ENCODE assay signal across 8 cellular contexts in the genomic region with DNA sequence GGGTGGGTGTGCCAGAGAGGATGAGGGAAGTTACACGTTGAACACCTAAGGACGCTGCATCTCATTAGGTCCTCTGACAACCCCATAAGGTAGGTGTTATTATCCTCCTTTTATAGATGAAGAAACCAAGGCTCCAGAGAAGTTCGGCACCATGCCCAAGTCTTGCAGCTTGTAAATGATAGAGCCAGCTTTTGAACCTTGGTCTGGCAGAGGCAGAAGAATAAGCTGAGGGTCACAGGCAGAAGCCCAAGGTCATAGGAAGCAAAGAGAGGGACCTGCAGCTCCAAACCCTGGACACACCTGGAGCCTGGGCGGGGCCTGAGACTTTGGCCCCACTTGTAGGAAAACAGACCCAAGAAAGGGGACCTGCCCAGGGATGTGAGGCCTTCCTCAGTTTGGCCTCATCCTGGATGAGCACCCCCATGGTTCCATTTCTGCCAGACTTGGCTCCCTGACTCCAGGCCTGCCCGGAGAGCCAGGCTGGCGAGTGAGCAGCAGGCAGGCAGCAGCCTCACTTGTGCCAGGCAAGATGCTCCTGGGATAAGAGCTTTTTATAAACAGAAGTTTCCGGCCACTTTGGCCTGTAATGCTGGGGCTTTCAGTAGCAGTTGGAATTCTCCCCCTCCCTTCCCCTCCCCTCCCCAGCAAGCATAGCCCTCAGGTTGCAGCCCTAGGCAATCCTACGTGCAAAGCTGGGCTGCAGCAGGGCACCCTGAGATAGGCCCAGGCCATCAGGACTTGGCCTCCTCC. TPM values are rescaled to one million over a fixed set of nuclear protein-coding genes. Genes with fewer than 3 reads are reported as not detected.
A peak's percentile ranks its signal among the peaks of the same experiment; 100 is the strongest.
DNase-seq lines count a peak whose midpoint lies in the region; ATAC-seq and TF ChIP-seq lines count a peak whose summit lies in the region.

No MANE protein-coding gene starts in this region.

- H3K4me3 ChIP-seq in Caco-2 (ENCODE audit: low read depth, low read length) (peak overlapping the region; percentile 72), LNCaP clone FGC (ENCODE audit: low read depth, low read length) (peak overlapping the region; percentile 58)

- H3K36me3 Mint-ChIP-seq in Caco-2 (ENCODE audit: insufficient read depth, unreplicated experiment) (peaks cover 7% of the 10 kb centered on the region), nephron (ENCODE audit: low read depth) (no peaks in the 10 kb centered on the region)
- peaks cover 7% of the 10 kb centered on the region for H3K36me3 Mint-ChIP-seq in central memory CD8-positive, alpha-beta T cell (ENCODE audit: insufficient read depth)

- intact Hi-C loops in Caco-2 (cut with micrococcal nuclease; ENCODE audit: unreplicated experiment), result no loop called here

- H3K36me3 ChIP-seq in Caco-2 (ENCODE audit: control insufficient read depth, insufficient read depth, low read length), result no peaks in the 10 kb centered on the region

- no peak overlapping the region for H3K27ac Mint-ChIP-seq in Caco-2 (ENCODE audit: unreplicated experiment)
- H3K27ac Mint-ChIP-seq in central memory CD8-positive, alpha-beta T cell (ENCODE audit: low read depth), result peak overlapping the region; percentile 62
- peak overlapping the region; percentile 50 to 87 (median 78) for H3K27ac Mint-ChIP-seq in nephron

- H3K4me1 Mint-ChIP-seq in Caco-2 (ENCODE audit: low read depth, unreplicated experiment) (peaks cover 11% of the 10 kb centered on the region), nephron (peaks cover 74% of the 10 kb centered on the region)
- peaks cover 33% of the 10 kb centered on the region for H3K4me1 Mint-ChIP-seq in central memory CD8-positive, alpha-beta T cell

- H3K9me3 ChIP-seq in Caco-2, result no peaks in the 10 kb centered on the region

- CTCF ChIA-PET in Caco-2 (lab: Charles Lee), result interaction anchor here (0.5 to 1.2 kb wide), 4 partner anchors 47 to 87 kb away, joined by 3 to 5 read pairs (median 4); a partner anchor contains a TSS

- H3K9me3 Mint-ChIP-seq in Caco-2 (ENCODE audit: unreplicated experiment), result no peaks in the 10 kb centered on the region
- H3K9me3 Mint-ChIP-seq in central memory CD8-positive, alpha-beta T cell, result no peaks in the 10 kb centered on the region
- no peaks in the 10 kb centered on the region for H3K9me3 Mint-ChIP-seq in nephron

- H3K27me3 ChIP-seq in Caco-2 (replicated peaks; ENCODE audit: control insufficient read depth, insufficient read depth, low read length), result no peaks in the 10 kb centered on the region

- BruUV-seq in Caco-2 (replicated peaks; lab: Mats Ljungman, UMichigan), result no TSS peak

- H3K27me3 Mint-ChIP-seq in Caco-2 (ENCODE audit: insufficient read depth, unreplicated experiment), result peaks cover 12% of the 10 kb centered on the region
- peaks cover 43% of the 10 kb centered on the region for H3K27me3 Mint-ChIP-seq in central memory CD8-positive, alpha-beta T cell
- H3K27me3 Mint-ChIP-seq in nephron (ENCODE audit: low read depth), result peaks cover 31% of the 10 kb centered on the region

- no peak for DNase-seq in Caco-2
- DNase-seq in LNCaP clone FGC (ENCODE audit: low read depth), result no peak
- no peak for DNase-seq in central memory CD8-positive, alpha-beta T cell (ENCODE audit: low spot score in 2 of 2)
- DNase-seq in NCI-H1417 treated with DMSO at 0.1 percent for 48 hours (lab: John Stamatoyannopoulos, UW), result no peak
- DNase-seq in epidermal melanocyte (ENCODE audit: insufficient read length, low spot score), result no peak
- no peak for DNase-seq in GM13977 (ENCODE audit: low spot score)

- no peak for ATAC-seq in central memory CD8-positive, alpha-beta T cell (replicated peaks; ENCODE audit: extremely low read depth, poor library complexity, severe bottlenecking)
- no peak for ATAC-seq in GM18517 (IDR thresholded peaks at IDR 0.05; ENCODE audit: unreplicated experiment)

- peaks cover 16% of the 10 kb centered on the region for H3K4me1 ChIP-seq in Caco-2

- peak overlapping the region; percentile 77 for H3K4me3 Mint-ChIP-seq in Caco-2 (ENCODE audit: unreplicated experiment)
- peak overlapping the region; percentile 82 for H3K4me3 Mint-ChIP-seq in central memory CD8-positive, alpha-beta T cell
- peak overlapping the region; percentile 91 to 99 (median 97) for H3K4me3 Mint-ChIP-seq in nephron

- TF ChIP-seq CTCF in Caco-2 (IDR thresholded peaks at IDR 0.05; ENCODE audit: insufficient read depth in 1 of 2, low read depth in 1 of 2, low read length in 1 of 2, severe bottlenecking in 1 of 2, unreplicated experiment in 1 of 2), result no peak
- no peak for TF ChIP-seq CTCF in LNCaP clone FGC (IDR thresholded peaks at IDR 0.05; ENCODE audit: control insufficient read depth, extremely low read depth, insufficient read depth)
- TF ChIP-seq CTCF in nephron (IDR thresholded peaks at IDR 0.05; ENCODE audit: unreplicated experiment in 3 of 3), result no peak
- TF ChIP-seq CTCF in GM13977 (IDR thresholded peaks at IDR 0.05; ENCODE audit: extremely low read depth, insufficient read depth, missing control alignments), result no peak

- in situ Hi-C loops in GM13977 (cut with MboI; ENCODE audit: low pct_unique_long_range_greater_than_20kb, low sequenced_read_pairs, unreplicated experiment), result no loop called here

- POLR2A ChIA-PET in Caco-2 (lab: Charles Lee), result interaction anchor here (0.5 to 0.7 kb wide), 2 partner anchors 30 to 192 kb away, joined by 3 to 7 read pairs; no protein-coding TSS in a partner anchor

RNA-seq across cellular contexts. Expression of a gene that starts 2.4 kb away (rescaled TPM):
- 0.60 and 0.66 TPM in 2 replicates for total RNA-seq in Caco-2 (2022)

RNA-seq across cellular contexts. Expression of a gene that starts 15.1 kb away (rescaled TPM):
- 1.1 TPM in 1 of 2 replicates, not detected in the other for total RNA-seq in Caco-2 (2022)

RNA-seq across cellular contexts. Expression of a gene that starts 48.6 kb away (rescaled TPM):
- total RNA-seq in Caco-2 (2022), result 4.3 and 4.8 TPM in 2 replicates

RNA-seq across cellular contexts. Expression of a gene that starts 52.5 kb away (rescaled TPM):
- 30.1 and 30.8 TPM in 2 replicates for total RNA-seq in Caco-2 (2022)
